Comparison of ENCODE assay signal across 8 cellular contexts in genomic region chr9:123111977-123112869, GRCh38.
A peak's percentile ranks its signal among the peaks of the same experiment; 100 is the strongest.
DNase-seq lines count a peak whose midpoint lies in the region; ATAC-seq and TF ChIP-seq lines count a peak whose summit lies in the region.
"Had no signal": no experiment of that assay in that cellular context is flagged by ENCODE, and none has a peak within 500 bp of the region (broad histone marks: within the 10 kb centered on the region; RNA-seq: fewer than 3 reads in every experiment).

No MANE protein-coding gene starts in this region.

- intact Hi-C loops in psoas muscle (cut with DNase I): no loop called here

- peaks cover 7% of the 10 kb centered on the region for H3K9me3 Mint-ChIP-seq in glutamatergic neuron (ENCODE audit: unreplicated experiment)

- H3K27ac ChIP-seq in WERI-Rb-1 (peak overlapping the region; percentile 35), psoas muscle (no peak overlapping the region)

- ATAC-seq in psoas muscle (peak; percentile 26 to 36 (median 32)), HG03342 (IDR thresholded peaks at IDR 0.05; ENCODE audit: unreplicated experiment) (no peak)

- TF ChIP-seq CTCF in WERI-Rb-1 (IDR thresholded peaks at IDR 0.05; ENCODE audit: low read depth, low read length) (no peak), glutamatergic neuron (IDR thresholded peaks at IDR 0.05; ENCODE audit: partially characterized antibody, unreplicated experiment) (no peak), psoas muscle (IDR thresholded peaks at IDR 0.05) (no peak)

- H3K36me3 Mint-ChIP-seq in glutamatergic neuron (ENCODE audit: unreplicated experiment): peaks cover 15% of the 10 kb centered on the region

- H3K27me3 ChIP-seq in WERI-Rb-1 (ENCODE audit: insufficient read depth, low read depth, severe bottlenecking): no peaks in the 10 kb centered on the region
- no peaks in the 10 kb centered on the region for H3K27me3 ChIP-seq in psoas muscle (ENCODE audit: insufficient read depth in 3 of 3, low read length in 2 of 3)

- peaks cover 27% of the 10 kb centered on the region for H3K4me1 Mint-ChIP-seq in glutamatergic neuron (ENCODE audit: low read depth, unreplicated experiment)

- H3K27ac Mint-ChIP-seq in glutamatergic neuron (ENCODE audit: unreplicated experiment): peak overlapping the region; percentile 76

- H3K4me3 ChIP-seq in WERI-Rb-1 (ENCODE audit: low read depth, low read length): no peak overlapping the region
- H3K4me3 ChIP-seq in psoas muscle: no peak overlapping the region

- H3K9me3 ChIP-seq in WERI-Rb-1 (ENCODE audit: severe bottlenecking): no peaks in the 10 kb centered on the region
- no peaks in the 10 kb centered on the region for H3K9me3 ChIP-seq in psoas muscle

- DNase-seq in GM19238 (ENCODE audit: insufficient read length, low spot score) (peak; percentile 25), WERI-Rb-1 (no peak), glutamatergic neuron (peak; percentile 58), psoas muscle (peak in 1 of 2 donors; percentile 27), NK-92 (lab: John Stamatoyannopoulos, UW; ENCODE audit: unreplicated experiment) (no peak), NCI-H2171 treated with DMSO at 0.1 percent for 48 hours (lab: John Stamatoyannopoulos, UW) (no peak)
- DNase-seq: SHP77 treated with DMSO at 0.1 percent for 48 hours had no signal

- H3K4me3 Mint-ChIP-seq in glutamatergic neuron (ENCODE audit: unreplicated experiment): no peak overlapping the region

- peaks cover 53% of the 10 kb centered on the region for H3K36me3 ChIP-seq in WERI-Rb-1
- peaks cover 0 to 19% of the 10 kb centered on the region in 2 donors for H3K36me3 ChIP-seq in psoas muscle (ENCODE audit: insufficient read depth in 1 of 2, low read depth in 1 of 2)

- peaks cover 12% of the 10 kb centered on the region for H3K4me1 ChIP-seq in psoas muscle

- peaks cover 16% of the 10 kb centered on the region for H3K27me3 Mint-ChIP-seq in glutamatergic neuron (ENCODE audit: unreplicated experiment)

- 62 to 69% (median 63%) methylated on average over 38 to 39 of the region's 39 CpGs for WGBS in psoas muscle, 3 donors

Comparison
In these comparisons a context has a peak if more than half of its experiments do, and no peak if none do; other contexts are left out.
1. DNase-seq: peak in GM19238 (single experiment) and glutamatergic neuron (single experiment); none in WERI-Rb-1 (single experiment), NK-92 (single experiment) and NCI-H2171 treated with DMSO at 0.1 percent for 48 hours (single experiment).